19 cellular contexts compared by ENCODE assay signal in genomic region chr6:20563377-20563776, GRCh38. TPM values are rescaled to one million over a fixed set of nuclear protein-coding genes. Genes with fewer than 3 reads are reported as not detected.
DNase-seq lines count a peak whose midpoint lies in the region; ATAC-seq, FAIRE-seq and TF ChIP-seq lines count a peak whose summit lies in the region.
"Had no signal": no experiment of that assay in that cellular context is flagged by ENCODE, and none has a peak within 500 bp of the region (broad histone marks: within the 10 kb centered on the region; RNA-seq: fewer than 3 reads in every experiment).

No MANE protein-coding gene starts in this region.

- no peak overlapping the region for H2AK5ac ChIP-seq in mesendoderm (ENCODE audit: low read length)

- H3K9me3 ChIP-seq in HepG2 (ENCODE audit: low read length) (no peaks in the 10 kb centered on the region), right lobe of liver (no peaks in the 10 kb centered on the region), Loucy (ENCODE audit: insufficient read depth, low read depth, low read length) (no peaks in the 10 kb centered on the region), K562 (replicated peaks; ENCODE audit: control insufficient read depth, insufficient read depth, low read depth, low read length) (no peaks in the 10 kb centered on the region)
- H3K9me3 ChIP-seq: BE2C had no signal

- no peak overlapping the region for H3K23ac ChIP-seq in mesendoderm (ENCODE audit: low read length)

- TF ChIP-seq EP300 in HepG2 (IDR thresholded peaks at IDR 0.05; ENCODE audit: low read depth in 2 of 2, low read length in 2 of 2) (no peak), HepG2 (CRISPR knock-in tag; IDR thresholded peaks at IDR 0.05; ENCODE audit: borderline replicate concordance) (no peak), K562 (IDR thresholded peaks at IDR 0.05; ENCODE audit: low read length) (no peak)

- H3K27me3 ChIP-seq in HepG2 (ENCODE audit: control insufficient read depth in 1 of 2, insufficient read depth in 2 of 2, low read length in 2 of 2) (no peaks in the 10 kb centered on the region), right lobe of liver (no peaks in the 10 kb centered on the region), Loucy (ENCODE audit: insufficient read depth, low read length, poor library complexity, severe bottlenecking) (no peaks in the 10 kb centered on the region), K562 (ENCODE audit: control insufficient read depth in 2 of 2, insufficient read depth in 2 of 2, low read length in 2 of 2) (no peaks in the 10 kb centered on the region), mesendoderm (ENCODE audit: insufficient read depth, low read length, poor library complexity) (no peaks in the 10 kb centered on the region)
- H3K27me3 ChIP-seq: BE2C, BLaER1 had no signal

- DNase-seq in HepG2 (ENCODE audit: low spot score) (no peak), right lobe of liver (no peak), K562 (ENCODE audit: extremely low read depth in 1 of 4, low spot score in 3 of 4) (no peak), NCI-H1436 treated with DMSO at 0.1 percent for 48 hours (lab: John Stamatoyannopoulos, UW) (no peak), mesendoderm (no peak)
- DNase-seq: 8988T, ACHN, BE2C, COR-L47, DMS 273 treated with DMSO at 0.1 percent for 48 hours, DMS153, DMS79, DND-41, GDM1 had no signal

- H3K18ac ChIP-seq in mesendoderm (ENCODE audit: low read length): no peak overlapping the region

- no peak overlapping the region for H4K5ac ChIP-seq in mesendoderm (ENCODE audit: low read length)

- H3K4me2 ChIP-seq in HepG2 (ENCODE audit: low read depth, low read length): no peak overlapping the region
- H3K4me2 ChIP-seq in Loucy (ENCODE audit: low read depth, low read length, poor library complexity, severe bottlenecking): peak overlapping the region; percentile 84
- H3K4me2 ChIP-seq in K562 (ENCODE audit: insufficient read depth, low read length): no peak overlapping the region
- H3K4me2 ChIP-seq in mesendoderm (ENCODE audit: low read length): no peak overlapping the region

- POLR2A ChIA-PET in HepG2 (lab: Yijun Ruan, JAX) (interaction anchor here (2.1 kb wide), 1 partner anchor 1025 kb away, joined by 11 read pairs; no protein-coding TSS in a partner anchor), K562 (lab: Yijun Ruan, JAX) (no interaction called here)

- intact Hi-C loops in HepG2 (cut with micrococcal nuclease; ENCODE audit: unreplicated experiment) (loop anchor here (5.0 kb wide), 1 partner anchor 314 kb away; no protein-coding TSS in a partner anchor), right lobe of liver (cut with DNase I) (no loop called here), K562 (cut with micrococcal nuclease) (no loop called here)

- no peak for TF ChIP-seq RAD21 in HepG2 (CRISPR knock-in tag; IDR thresholded peaks at IDR 0.05)
- TF ChIP-seq RAD21 in K562 (CRISPR knock-in tag; conservative IDR thresholded peaks at IDR 0.05 in 1 of 2, IDR thresholded peaks at IDR 0.05 in 1 of 2): no peak

- TF ChIP-seq POLR2A in HepG2 (IDR thresholded peaks at IDR 0.05; ENCODE audit: insufficient read depth in 1 of 2, low read depth in 2 of 2, low read length in 2 of 2) (no peak), right lobe of liver (IDR thresholded peaks at IDR 0.05) (no peak), K562 (conservative IDR thresholded peaks at IDR 0.05) (no peak)

- H3K9me1 ChIP-seq in K562 (ENCODE audit: control insufficient read depth, insufficient read depth, low read length): no peaks in the 10 kb centered on the region

- H3K79me1 ChIP-seq in mesendoderm (ENCODE audit: low read length): no peaks in the 10 kb centered on the region

- no peak for FAIRE-seq in HepG2 (lab: Jason Lieb, UNC)
- FAIRE-seq in K562 (lab: Jason Lieb, UNC): peak; percentile 15
- FAIRE-seq: GM12878, GM12892 had no signal

- H3K9ac ChIP-seq in HepG2 (ENCODE audit: insufficient read depth, low read depth, low read length): no peak overlapping the region
- peak overlapping the region; percentile 98 for H3K9ac ChIP-seq in Loucy (ENCODE audit: low read depth, low read length, poor library complexity, severe bottlenecking)
- no peak overlapping the region for H3K9ac ChIP-seq in K562 (ENCODE audit: insufficient read depth in 1 of 2, low read depth in 2 of 2, low read length in 2 of 2)
- no peak overlapping the region for H3K9ac ChIP-seq in mesendoderm (ENCODE audit: low read length)
- H3K9ac ChIP-seq: BLaER1 had no signal

- CTCF ChIA-PET in HepG2 (lab: Yijun Ruan, JAX; ENCODE audit: low intra/inter-chr PET ratio, low total read pairs): interaction anchor here (1.7 kb wide), 1 partner anchor 1026 kb away, joined by 13 read pairs; no protein-coding TSS in a partner anchor
- CTCF ChIA-PET in K562 (lab: Yijun Ruan, JAX; ENCODE audit: low intra/inter-chr PET ratio): interaction anchor here (3.4 kb wide), 1 partner anchor 1026 kb away, joined by 23 read pairs; no protein-coding TSS in a partner anchor

- no peak overlapping the region for H3K4ac ChIP-seq in mesendoderm (ENCODE audit: low read depth, low read length)

- no peak overlapping the region for H2AFZ ChIP-seq in HepG2 (ENCODE audit: low read length)
- H2AFZ ChIP-seq in Loucy (ENCODE audit: low read length): no peak overlapping the region
- no peak overlapping the region for H2AFZ ChIP-seq in K562 (ENCODE audit: low read depth, low read length)

- H4K8ac ChIP-seq in mesendoderm (ENCODE audit: low read depth, low read length): no peak overlapping the region

- 88% methylated on average over 2 of the region's 2 CpGs for WGBS in HepG2 (ENCODE audit: low lambda C conversion rate)
- WGBS in right lobe of liver (ENCODE audit: insufficient coverage, low coverage, low lambda C conversion rate, missing lambda C conversion rate): 78% methylated on average over 2 of the region's 2 CpGs
- 52% methylated on average over 2 of the region's 2 CpGs for WGBS in K562 (ENCODE audit: insufficient coverage, low coverage, missing lambda C conversion rate)
- WGBS in mesendoderm (ENCODE audit: extremely low coverage, insufficient coverage, low lambda C conversion rate): no CpG with 5 or more reads among the region's 2 CpGs

- no peak overlapping the region for H3K4me3 ChIP-seq in HepG2 (replicated peaks in 1 of 3; ENCODE audit: insufficient read depth in 1 of 3, low read depth in 2 of 3, low read length in 3 of 3)
- no peak overlapping the region for H3K4me3 ChIP-seq in right lobe of liver
- H3K4me3 ChIP-seq in Loucy (ENCODE audit: low read length, poor library complexity, severe bottlenecking): peak overlapping the region; percentile 83
- H3K4me3 ChIP-seq in K562: no peak overlapping the region
- no peak overlapping the region for H3K4me3 ChIP-seq in mesendoderm (ENCODE audit: low read length)
- H3K4me3 ChIP-seq: GM12878 had no signal

- BruUV-seq in HepG2 (replicated peaks; lab: Mats Ljungman, UMichigan) (no TSS peak), K562 (replicated peaks; lab: Mats Ljungman, UMichigan) (no TSS peak)

- H2BK120ac ChIP-seq in mesendoderm (ENCODE audit: low read depth, low read length): no peak overlapping the region

- in situ Hi-C loops in HepG2 (cut with HindIII; ENCODE audit: extremely low pct_ligation_motif_present, low pct_unique_long_range_greater_than_20kb): loop anchor here (5.0 to 10.0 kb wide), 3 partner anchors 311 to 1371 kb away; partner anchors contain the start of gene SOX4
- in situ Hi-C loops in K562 (cut with MboI): loop anchor here (5.0 kb wide), 1 partner anchor 1039 kb away; no protein-coding TSS in a partner anchor

- no peaks in the 10 kb centered on the region for H4K20me1 ChIP-seq in HepG2 (ENCODE audit: insufficient read depth, low read length)
- peaks cover 20% of the 10 kb centered on the region for H4K20me1 ChIP-seq in Loucy (ENCODE audit: insufficient read depth, low read length, poor library complexity, severe bottlenecking)
- H4K20me1 ChIP-seq in K562 (replicated peaks; ENCODE audit: control insufficient read depth, insufficient read depth, low read length): no peaks in the 10 kb centered on the region
- H4K20me1 ChIP-seq: BLaER1 had no signal

- peaks cover 9% of the 10 kb centered on the region for H3K4me1 ChIP-seq in HepG2 (ENCODE audit: insufficient read depth, low read length)
- peaks cover 0 to 7% (median 0%) of the 10 kb centered on the region in 4 donors for H3K4me1 ChIP-seq in right lobe of liver
- peaks cover 71% of the 10 kb centered on the region for H3K4me1 ChIP-seq in Loucy (ENCODE audit: insufficient read depth, low read length, poor library complexity, severe bottlenecking)
- no peaks in the 10 kb centered on the region for H3K4me1 ChIP-seq in K562 (replicated peaks in 1 of 2; ENCODE audit: control insufficient read depth in 2 of 2, insufficient read depth in 2 of 2, low read length in 2 of 2)
- no peaks in the 10 kb centered on the region for H3K4me1 ChIP-seq in mesendoderm (ENCODE audit: control insufficient read depth, low read depth, low read length)

- H3K9me2 ChIP-seq in Loucy (replicated peaks; ENCODE audit: low read depth, low read length): no peaks in the 10 kb centered on the region

- H2BK5ac ChIP-seq in mesendoderm (ENCODE audit: low read length): no peak overlapping the region

- ATAC-seq in HepG2: no peak
- ATAC-seq in right lobe of liver: no peak
- no peak for ATAC-seq in K562
- no peak for ATAC-seq in GM19452 (IDR thresholded peaks at IDR 0.05; ENCODE audit: unreplicated experiment)

- H3K36me3 ChIP-seq in HepG2 (replicated peaks in 1 of 2; ENCODE audit: control insufficient read depth in 1 of 2, insufficient read depth in 2 of 2, low read length in 2 of 2): peaks cover 1 to 9% of the 10 kb centered on the region in 2 experiments; a peak in 3 of 5 replicates
- no peaks in the 10 kb centered on the region for H3K36me3 ChIP-seq in right lobe of liver
- no peaks in the 10 kb centered on the region for H3K36me3 ChIP-seq in Loucy (ENCODE audit: insufficient read depth, low read length)
- peaks cover 7% of the 10 kb centered on the region; the same call in 1 of the 3 replicates for H3K36me3 ChIP-seq in K562 (ENCODE audit: control insufficient read depth, insufficient read depth, low read length)
- no peaks in the 10 kb centered on the region for H3K36me3 ChIP-seq in mesendoderm (ENCODE audit: control insufficient read depth, insufficient read depth, low read length)

- no peak overlapping the region for H3K27ac ChIP-seq in HepG2 (ENCODE audit: extremely low read length, insufficient read depth, low read length)
- H3K27ac ChIP-seq in right lobe of liver: no peak overlapping the region
- H3K27ac ChIP-seq in K562 (ENCODE audit: extremely low read depth, low read depth, low read length): no peak overlapping the region
- no peak overlapping the region for H3K27ac ChIP-seq in mesendoderm (ENCODE audit: low read depth, low read length)
- H3K27ac ChIP-seq: BLaER1 had no signal

- H2BK15ac ChIP-seq in mesendoderm (replicated peaks; ENCODE audit: low read depth): no peak overlapping the region

- no peak for TF ChIP-seq CTCF in HepG2 (CRISPR knock-in tag; IDR thresholded peaks at IDR 0.05)
- no peak for TF ChIP-seq CTCF in right lobe of liver (IDR thresholded peaks at IDR 0.05)
- TF ChIP-seq CTCF in Loucy (conservative IDR thresholded peaks at IDR 0.05; ENCODE audit: low read length): no peak
- no peak for TF ChIP-seq CTCF in K562 (IDR thresholded peaks at IDR 0.05 in 2 of 3, conservative IDR thresholded peaks at IDR 0.05 in 1 of 3; ENCODE audit: insufficient read depth in 2 of 3, low read depth in 1 of 3, low read length in 3 of 3)

- H3F3A ChIP-seq in Loucy (ENCODE audit: low read depth): peaks cover 24% of the 10 kb centered on the region

- H3K79me2 ChIP-seq in HepG2 (ENCODE audit: insufficient read depth, low read length): peaks cover 2% of the 10 kb centered on the region
- peaks cover 83% of the 10 kb centered on the region for H3K79me2 ChIP-seq in Loucy (ENCODE audit: insufficient read depth, low read length)
- H3K79me2 ChIP-seq in K562 (ENCODE audit: control insufficient read depth, insufficient read depth, low read length): no peaks in the 10 kb centered on the region
- H3K79me2 ChIP-seq in mesendoderm (ENCODE audit: control insufficient read depth, insufficient read depth, low read length): no peaks in the 10 kb centered on the region

- H3K56ac ChIP-seq in mesendoderm (ENCODE audit: low read length): no peak overlapping the region

RNA-seq across cellular contexts. Expression of gene CDKAL1, which starts 29.1 kb away (rescaled TPM):
- total RNA-seq in HepG2 (2016; rRNA removed; fragmentation: Illumina TruSeq; extraction: Trizol) (27.7 and 33.6 TPM in 2 replicates), right lobe of liver (1 to 10 TPM; 4.5 to 7.0 (median 6.2) TPM), K562 (2014; rRNA removed) (23.5 and 28.7 TPM in 2 replicates), K562 (2014; rRNA removed; fragmentation: Illumina TruSeq; extraction: Trizol) (36.3 and 40.3 TPM in 2 replicates), K562 (2015; rRNA removed; fragmentation: Illumina TruSeq; extraction: Trizol) (32.2 and 34.2 TPM in 2 replicates), K562 (2021) (24.5 and 26.8 TPM in 2 replicates)
- total RNA-seq in HepG2 (2016; cell fraction: cytosol; rRNA removed; fragmentation: Illumina TruSeq; extraction: Trizol; ENCODE audit: low read depth): 16.5 and 18.0 TPM in 2 replicates
- 27.3 and 33.8 TPM in 2 replicates for total RNA-seq in HepG2 (2016; cell fraction: insoluble cytoplasmic fraction; rRNA removed; fragmentation: Illumina TruSeq; extraction: Trizol)
- total RNA-seq in HepG2 (2016; cell fraction: membrane; rRNA removed; fragmentation: Illumina TruSeq; extraction: Trizol): 16.7 and 20.2 TPM in 2 replicates
- 41.5 and 43.6 TPM in 2 replicates for total RNA-seq in HepG2 (2016; cell fraction: nucleus; rRNA removed; fragmentation: Illumina TruSeq; extraction: Trizol)
- polyA plus RNA-seq in HepG2 (2011; rRNA removed) (8.0 and 9.5 TPM in 2 replicates), K562 (2011; rRNA removed) (16.8 and 18.1 TPM in 2 replicates), K562 (2014; fragmentation: Illumina TruSeq; extraction: Trizol) (18.5 and 20.1 TPM in 2 replicates), K562 (2014; fragmentation: Nextera tagmentation; extraction: Ambion mirVana) (10 to 100 TPM; 15.5 to 16.4 TPM), K562 (2014; rRNA removed) (11.2 TPM in 2 replicates)
- polyA plus RNA-seq in HepG2 (2011; cell fraction: cytosol; rRNA removed): 3.9 and 6.2 TPM in 2 replicates
- 7.2 and 9.0 TPM in 2 replicates for polyA plus RNA-seq in HepG2 (2011; cell fraction: nucleus; rRNA removed)
- 7.3 and 9.5 TPM in 2 replicates for polyA plus RNA-seq in HepG2 (2012)
- 1.5 and 1.6 TPM in 2 replicates for polyA plus RNA-seq in HepG2 (2016; cell fraction: cytosol; fragmentation: Illumina TruSeq; extraction: Trizol; ENCODE audit: low read depth)
- polyA plus RNA-seq in HepG2 (2016; cell fraction: insoluble cytoplasmic fraction; fragmentation: Illumina TruSeq; extraction: Trizol; ENCODE audit: low read depth): 17.4 and 17.8 TPM in 2 replicates
- 3.8 and 5.1 TPM in 2 replicates for polyA plus RNA-seq in HepG2 (2016; cell fraction: membrane; fragmentation: Illumina TruSeq; extraction: Trizol; ENCODE audit: low read depth)
- 16.9 and 17.3 TPM in 2 replicates for polyA plus RNA-seq in HepG2 (2016; cell fraction: nucleus; fragmentation: Illumina TruSeq; extraction: Trizol; ENCODE audit: insufficient read depth, low read depth)
- polyA minus RNA-seq in HepG2 (2011; rRNA and poly(A)+ RNA removed; ENCODE audit: low replicate concordance): 8.4 and 15.1 TPM in 2 replicates
- 15.5 and 16.7 TPM in 2 replicates for polyA minus RNA-seq in HepG2 (2011; cell fraction: cytosol; rRNA and poly(A)+ RNA removed)
- polyA minus RNA-seq in HepG2 (2011; cell fraction: nucleus; rRNA and poly(A)+ RNA removed): 55.4 and 60.9 TPM in 2 replicates
- total RNA-seq in K562 (2011; cell fraction: chromatin; rRNA removed; ENCODE audit: low replicate concordance): 40.8 and 117 TPM in 2 replicates
- 24.3 and 27.0 TPM in 2 replicates for total RNA-seq in K562 (2011; cell fraction: nucleolus; rRNA removed)
- total RNA-seq in K562 (2011; cell fraction: nucleoplasm; rRNA removed): 53.2 and 70.2 TPM in 2 replicates
- 7.9 and 9.9 TPM in 2 replicates for polyA plus RNA-seq in K562 (2011; cell fraction: cytosol; rRNA removed)
- 11.9 and 13.9 TPM in 2 replicates for polyA plus RNA-seq in K562 (2011; cell fraction: nucleus; rRNA removed)
- 12.7 and 14.4 TPM in 2 replicates for polyA plus RNA-seq in K562 (2012)
- 46.4 and 59.0 TPM in 2 replicates for polyA minus RNA-seq in K562 (2011; rRNA and poly(A)+ RNA removed)
- polyA minus RNA-seq in K562 (2011; cell fraction: cytosol; rRNA and poly(A)+ RNA removed): 25.3 and 27.7 TPM in 2 replicates
- polyA minus RNA-seq in K562 (2011; cell fraction: nucleus; rRNA and poly(A)+ RNA removed): 28.4 and 48.3 TPM in 2 replicates
- 12.2 TPM for polyA plus RNA-seq in mesendoderm (2013, experiment 1 of 2)
- polyA plus RNA-seq in mesendoderm (2013, experiment 2 of 2): 12.3 TPM

Comparison
In these comparisons a context has a peak if more than half of its experiments do, and no peak if none do; other contexts are left out.
1. Of the 241 proteins assayed by ChIP-seq in both HepG2 and K562: peak only in HepG2: none; only in K562: none; in both: ZNF121; in neither: 240.